21 cellular contexts compared by ENCODE assay signal in genomic region chr1:162876751-162877150, GRCh38. TPM values are rescaled to one million over a fixed set of nuclear protein-coding genes. Genes with fewer than 3 reads are reported as not detected.
"Had no signal": no experiment of that assay in that cellular context is flagged by ENCODE, and none has a peak within 500 bp of the region (broad histone marks: within the 10 kb centered on the region; RNA-seq: fewer than 3 reads in every experiment).

No MANE protein-coding gene starts in this region.

- DNase-seq: activated CD4-positive, alpha-beta T cell treated with anti-CD3 and anti-CD28 coated beads for 1 hour; activated CD8-positive, alpha-beta memory T cell treated with anti-CD3 and anti-CD28 coated beads for 24 hours; activated CD8-positive, alpha-beta memory T cell treated with anti-CD3 and anti-CD28 coated beads, Interleukin-2, amount 50 U/mL, for 48 hours; activated gamma-delta T cell treated with Interleukin-2 at 50 U/mL for 16 hours; activated T-cell treated with anti-CD3 and anti-CD28 coated beads, Interleukin-2, amount 50 U/mL, for 48 hours; amniotic stem cell; effector memory CD8-positive, alpha-beta T cell; foreskin melanocyte; glutamatergic neuron; hippocampal formation; left cardiac atrium; natural killer cell; stimulated activated naive B cell treated with anti-CD40 and anti-IgM and Interleukin-4, amounts not matched to agents 10 μg/mL and 1 μg/mL and 100 μg/mL, for 72 hours; upper lobe of right lung had no signal

- FAIRE-seq: islet of Langerhans had no signal

- H3K4me3 ChIP-seq: cardiac muscle cell, upper lobe of right lung had no signal

- H2AFZ ChIP-seq: parathyroid adenoma had no signal

- H3K27ac ChIP-seq: cardiac muscle cell, neutrophil, parathyroid adenoma, upper lobe of right lung had no signal

- H3K79me2 ChIP-seq: parathyroid adenoma had no signal

- H3K9me3 ChIP-seq: neutrophil, upper lobe of right lung had no signal

- H3K4me1 ChIP-seq: parathyroid adenoma, upper lobe of right lung had no signal

- H3K36me3 ChIP-seq: cardiac muscle cell, neutrophil, upper lobe of right lung had no signal

- H3K27me3 ChIP-seq: cardiac muscle cell, upper lobe of right lung had no signal

- H3K9ac ChIP-seq: parathyroid adenoma had no signal

RNA-seq across cellular contexts. Expression of gene CCDC190, which starts 15.8 kb away (rescaled TPM):
- total RNA-seq: cardiac muscle cell, dermis microvascular lymphatic vessel endothelial cell, lower leg skin, mesenteric fat pad, natural killer cell, upper lobe of right lung had no signal
- polyA plus RNA-seq: cardiac muscle cell had no signal
